22 cellular contexts compared by ENCODE assay signal in genomic region chr21:46461909-46462308, GRCh38. TPM values are rescaled to one million over a fixed set of nuclear protein-coding genes. Genes with fewer than 3 reads are reported as not detected.
DNase-seq lines count a peak whose midpoint lies in the region; TF ChIP-seq lines count a peak whose summit lies in the region.
"Had no signal": no experiment of that assay in that cellular context is flagged by ENCODE, and none has a peak within 500 bp of the region (broad histone marks: within the 10 kb centered on the region; RNA-seq: fewer than 3 reads in every experiment).

No MANE protein-coding gene starts in this region.

- intact Hi-C loops in CD4-positive, alpha-beta memory T cell (cut with micrococcal nuclease): no loop called here

- no peaks in the 10 kb centered on the region for H3K27me3 Mint-ChIP-seq in CD4-positive, alpha-beta memory T cell
- no peaks in the 10 kb centered on the region for H3K27me3 Mint-ChIP-seq in osteocyte (ENCODE audit: unreplicated experiment)
- H3K27me3 Mint-ChIP-seq: activated naive CD8-positive, alpha-beta T cell treated with anti-CD3 and anti-CD28 coated beads, Interleukin-2, amount 10 ng/mL, durations not matched to agents 7 days and 5 days; stimulated activated naive CD8-positive, alpha-beta T cell treated with anti-CD3 and anti-CD28 coated beads, Interleukin-15, amount 100 ng/mL, for 72 hours had no signal

- no peaks in the 10 kb centered on the region for H3K36me3 ChIP-seq in CD4-positive, alpha-beta memory T cell (ENCODE audit: insufficient read depth, low read length)
- H3K36me3 ChIP-seq in HEK293 (ENCODE audit: control insufficient read depth in 2 of 2, insufficient read depth in 1 of 2, low read length in 2 of 2): peaks cover 12 to 17% of the 10 kb centered on the region in 2 experiments; a peak in 2 of 3 replicates
- H3K36me3 ChIP-seq in effector memory CD4-positive, alpha-beta T cell (ENCODE audit: control insufficient read depth, insufficient read depth, low read length): peaks cover 10% of the 10 kb centered on the region
- H3K36me3 ChIP-seq: breast epithelium had no signal

- H3K9me3 Mint-ChIP-seq in CD4-positive, alpha-beta memory T cell: no peaks in the 10 kb centered on the region
- no peaks in the 10 kb centered on the region for H3K9me3 Mint-ChIP-seq in osteocyte (ENCODE audit: unreplicated experiment)
- H3K9me3 Mint-ChIP-seq: activated naive CD8-positive, alpha-beta T cell treated with anti-CD3 and anti-CD28 coated beads, Interleukin-2, amount 10 ng/mL, durations not matched to agents 7 days and 5 days; activated T-cell treated with anti-CD3 and anti-CD28 coated beads, Interleukin-2, amount 50 U/mL, for 72 hours; stimulated activated naive CD8-positive, alpha-beta T cell treated with anti-CD3 and anti-CD28 coated beads, Interleukin-15, amount 100 ng/mL, for 72 hours had no signal

- DNase-seq in CD4-positive, alpha-beta memory T cell: no peak
- DNase-seq in effector memory CD4-positive, alpha-beta T cell: no peak
- DNase-seq in osteocyte (ENCODE audit: extremely low spot score, unreplicated experiment): no peak
- DNase-seq in NCI-H446 treated with DMSO at 0.1 percent for 48 hours (lab: John Stamatoyannopoulos, UW): no peak
- no peak for DNase-seq in cerebellar nuclear complex (lab: John Stamatoyannopoulos, UW)
- no peak for DNase-seq in NCI-H2107 treated with DMSO at 0.1 percent for 48 hours (lab: John Stamatoyannopoulos, UW; ENCODE audit: unreplicated experiment)
- DNase-seq: activated CD4-positive, alpha-beta T cell treated with anti-CD3 and anti-CD28 coated beads, Interleukin-2, amount 50 U/mL, for 48 hours; activated naive CD8-positive, alpha-beta T cell treated with anti-CD3 and anti-CD28 coated beads, Interleukin-2, amount 10 ng/mL, durations not matched to agents 7 days and 5 days; activated T-cell treated with anti-CD3 and anti-CD28 coated beads, Interleukin-2, amount 50 U/mL, for 72 hours; Caco-2; H7; KG1; mammary epithelial cell; NCI-H1048; NCI-H2081; NCI-H524; retina; SHP77; stimulated activated naive CD8-positive, alpha-beta T cell treated with anti-CD3 and anti-CD28 coated beads, Interleukin-15, amount 100 ng/mL, for 72 hours; T-helper 1 cell had no signal

- peak overlapping the region; percentile 17 to 74 (median 67) for H3K27ac Mint-ChIP-seq in CD4-positive, alpha-beta memory T cell
- H3K27ac Mint-ChIP-seq in osteocyte (ENCODE audit: unreplicated experiment): peak overlapping the region; percentile 43

- CTCF ChIA-PET in CD4-positive, alpha-beta memory T cell (lab: Charles Lee; ENCODE audit: partially characterized antibody): interaction anchor here (0.7 kb wide), 1 partner anchor 208 kb away, joined by 3 read pairs; no protein-coding TSS in a partner anchor
- CTCF ChIA-PET in HEK293 (lab: Yijun Ruan, JAX): interaction anchor here (1.9 kb wide), 1 partner anchor 309 kb away, joined by 4 read pairs; no protein-coding TSS in a partner anchor

- peaks cover 3 to 30% of the 10 kb centered on the region in 2 donors for H3K36me3 Mint-ChIP-seq in CD4-positive, alpha-beta memory T cell
- H3K36me3 Mint-ChIP-seq in osteocyte (ENCODE audit: unreplicated experiment): peaks cover 8% of the 10 kb centered on the region

- peak overlapping the region in 5 of 8 donors; percentile 7 to 61 (median 41) for H3K4me3 Mint-ChIP-seq in CD4-positive, alpha-beta memory T cell
- H3K4me3 Mint-ChIP-seq in osteocyte (ENCODE audit: unreplicated experiment): no peak overlapping the region
- H3K4me3 Mint-ChIP-seq: stimulated activated naive CD8-positive, alpha-beta T cell treated with anti-CD3 and anti-CD28 coated beads, Interleukin-15, amount 100 ng/mL, for 72 hours had no signal

- H3K4me1 Mint-ChIP-seq in CD4-positive, alpha-beta memory T cell: peaks cover 26 to 47% (median 38%) of the 10 kb centered on the region in 4 donors
- H3K4me1 Mint-ChIP-seq in osteocyte (ENCODE audit: unreplicated experiment): peaks cover 21% of the 10 kb centered on the region

- no peaks in the 10 kb centered on the region for H3K9me3 ChIP-seq in CD4-positive, alpha-beta memory T cell (ENCODE audit: control insufficient read depth in 1 of 2, low read length in 2 of 2)
- no peaks in the 10 kb centered on the region for H3K9me3 ChIP-seq in HEK293 (ENCODE audit: control insufficient read depth, insufficient read depth, low read depth, low read length)
- no peaks in the 10 kb centered on the region for H3K9me3 ChIP-seq in effector memory CD4-positive, alpha-beta T cell (ENCODE audit: control insufficient read depth, low read length)
- H3K9me3 ChIP-seq: breast epithelium, Caco-2 had no signal

- peaks cover 32% of the 10 kb centered on the region for H3K4me1 ChIP-seq in CD4-positive, alpha-beta memory T cell (ENCODE audit: insufficient read depth, low read length)
- H3K4me1 ChIP-seq in HEK293 (ENCODE audit: control insufficient read depth, insufficient read depth, low read length): no peaks in the 10 kb centered on the region
- H3K4me1 ChIP-seq in effector memory CD4-positive, alpha-beta T cell (ENCODE audit: control insufficient read depth, insufficient read depth, low read length, poor library complexity, severe bottlenecking): peaks cover 17% of the 10 kb centered on the region

- H3K27ac ChIP-seq in CD4-positive, alpha-beta memory T cell (ENCODE audit: low read depth, low read length): no peak overlapping the region
- H3K27ac ChIP-seq in HEK293 (ENCODE audit: extremely low read depth, low read depth, low read length): no peak overlapping the region
- peak overlapping the region; percentile 27 for H3K27ac ChIP-seq in effector memory CD4-positive, alpha-beta T cell (ENCODE audit: insufficient read depth, low read length, poor library complexity, severe bottlenecking)

- H3K4me3 ChIP-seq in CD4-positive, alpha-beta memory T cell (ENCODE audit: low read length in 2 of 2): no peak overlapping the region
- no peak overlapping the region for H3K4me3 ChIP-seq in HEK293 (ENCODE audit: low read depth, low read length)
- no peak overlapping the region for H3K4me3 ChIP-seq in effector memory CD4-positive, alpha-beta T cell (ENCODE audit: insufficient read depth, low read depth, low read length, poor library complexity, severe bottlenecking)
- H3K4me3 ChIP-seq: breast epithelium had no signal

- no peak for TF ChIP-seq CTCF in HEK293 (tag by site-specific recombination; IDR thresholded peaks at IDR 0.05)
- TF ChIP-seq CTCF in osteocyte (IDR thresholded peaks at IDR 0.05): no peak

- no peaks in the 10 kb centered on the region for H3K27me3 ChIP-seq in CD4-positive, alpha-beta memory T cell (ENCODE audit: insufficient read depth, low read length)
- no peaks in the 10 kb centered on the region for H3K27me3 ChIP-seq in effector memory CD4-positive, alpha-beta T cell (replicated peaks; ENCODE audit: control insufficient read depth, insufficient read depth, low read length, poor library complexity, severe bottlenecking)
- H3K27me3 ChIP-seq: breast epithelium had no signal

- POLR2A ChIA-PET in CD4-positive, alpha-beta memory T cell (lab: Charles Lee; ENCODE audit: partially characterized antibody): interaction anchor here (1.0 kb wide), 1 partner anchor 159 kb away, joined by 3 read pairs; no protein-coding TSS in a partner anchor
- POLR2A ChIA-PET in HEK293 (lab: Yijun Ruan, JAX): interaction anchor here (0.6 kb wide), 1 partner anchor 40 kb away, joined by 4 read pairs; no protein-coding TSS in a partner anchor

TF ChIP-seq in HEK293, 187 proteins besides CTCF, POLR2A, EP300 and RAD21:
- no peak for TF ChIP-seq GLI2 (tag by site-specific recombination; IDR thresholded peaks at IDR 0.05; ENCODE audit: borderline replicate concordance, low read depth)
- TF ChIP-seq BCL11B (tag by site-specific recombination; IDR thresholded peaks at IDR 0.05; ENCODE audit: low read depth): no peak
- peak; percentile 97 for TF ChIP-seq ZBTB17 (tag by site-specific recombination; IDR thresholded peaks at IDR 0.05)
- 0 out of 2 replicates have a peak, but pooled peaks have one; percentile 55 for TF ChIP-seq ZNF362 (tag by site-specific recombination; IDR thresholded peaks at IDR 0.05)
TF ChIP-seq in HEK293: peak in this region for 2.

RNA-seq across cellular contexts. Expression of gene DIP2A, which starts 3.2 kb away (rescaled TPM):
- 10 to 100 TPM; 94.6 to 95.9 TPM for total RNA-seq in CD4-positive, alpha-beta memory T cell
- 10 to 100 TPM; 14.1 to 17.8 TPM for polyA plus RNA-seq in CD4-positive, alpha-beta memory T cell
- 39.2 and 43.0 TPM in 2 replicates for total RNA-seq in osteocyte
